In genomic region chr9:69919461-69920061, GRCh38 we compare ENCODE assay signal across 8 cellular contexts.
DNase-seq lines count a peak whose midpoint lies in the region; ATAC-seq and TF ChIP-seq lines count a peak whose summit lies in the region.

No MANE protein-coding gene starts in this region.

- no peak overlapping the region for H3K4me3 ChIP-seq in astrocyte of the spinal cord (ENCODE audit: low read depth, low read length)

- in situ Hi-C loops in astrocyte of the spinal cord (cut with HindIII; ENCODE audit: low sequenced_read_pairs) = no loop called here

- TF ChIP-seq CTCF in astrocyte of the spinal cord (IDR thresholded peaks at IDR 0.05; ENCODE audit: low read depth, low read length) = peak; percentile 65

- DNase-seq in DMS 273 treated with DMSO at 0.1 percent for 48 hours (lab: John Stamatoyannopoulos, UW) = peak; percentile 43
- peak; percentile 9 for DNase-seq in GM19238 (ENCODE audit: insufficient read length, low spot score)
- peak; percentile 21 for DNase-seq in NCI-H446 treated with DMSO at 0.1 percent for 48 hours (lab: John Stamatoyannopoulos, UW)
- peak; percentile 73 for DNase-seq in astrocyte of the spinal cord (ENCODE audit: low read depth, low spot score)
- peak; percentile 64 for DNase-seq in iPS-NIHi7 (ENCODE audit: extremely low spot score)
- DNase-seq in stimulated activated naive CD8-positive, alpha-beta T cell treated with anti-CD3 and anti-CD28 coated beads, Interleukin-15, Interleukin-2, amounts not matched to agents 100 U/mL and 50 U/mL, for 24 hours = no peak
- no peak for DNase-seq in NK-92 (lab: John Stamatoyannopoulos, UW; ENCODE audit: unreplicated experiment)

- peak; percentile 84 for ATAC-seq in HG03280 (IDR thresholded peaks at IDR 0.05; ENCODE audit: unreplicated experiment)
- ATAC-seq in stimulated activated naive CD8-positive, alpha-beta T cell treated with anti-CD3 and anti-CD28 coated beads, Interleukin-15, Interleukin-2, amounts not matched to agents 100 U/mL and 50 U/mL, for 24 hours = peak; percentile 68

Comparison
In these comparisons a context has a peak if more than half of its experiments do, and no peak if none do; other contexts are left out.
1. DNase-seq: peak in DMS 273 treated with DMSO at 0.1 percent for 48 hours (single experiment), GM19238 (single experiment), NCI-H446 treated with DMSO at 0.1 percent for 48 hours (single experiment), astrocyte of the spinal cord (single experiment) and iPS-NIHi7 (single experiment); none in stimulated activated naive CD8-positive, alpha-beta T cell treated with anti-CD3 and anti-CD28 coated beads, Interleukin-15, Interleukin-2, amounts not matched to agents 100 U/mL and 50 U/mL, for 24 hours (single experiment) and NK-92 (single experiment).